In genomic region chr3:62632510-62633294, GRCh38 we compare ENCODE assay signal across 15 cellular contexts.
A peak's percentile ranks its signal among the peaks of the same experiment; 100 is the strongest.
DNase-seq lines count a peak whose midpoint lies in the region; ATAC-seq, FAIRE-seq and TF ChIP-seq lines count a peak whose summit lies in the region.
"Had no signal": no experiment of that assay in that cellular context is flagged by ENCODE, and none has a peak within 500 bp of the region (broad histone marks: within the 10 kb centered on the region; RNA-seq: fewer than 3 reads in every experiment).

No MANE protein-coding gene starts in this region.

- H3K18ac ChIP-seq in H1 (ENCODE audit: extremely low read depth, low read length), result no peak overlapping the region

- no peak overlapping the region for H3K4me3 ChIP-seq in Karpas-422 (ENCODE audit: low read length)
- no peak overlapping the region for H3K4me3 ChIP-seq in H1 (ENCODE audit: extremely low read depth in 1 of 4, insufficient read depth in 2 of 4, low read depth in 3 of 4, low read length in 4 of 4)
- H3K4me3 ChIP-seq: colonic mucosa, SK-N-MC, upper lobe of left lung had no signal

- peak overlapping the region; percentile 0 for H3K4me2 ChIP-seq in Karpas-422 (ENCODE audit: low read depth, low read length, poor library complexity, severe bottlenecking)
- no peak overlapping the region for H3K4me2 ChIP-seq in H1 (ENCODE audit: insufficient read depth in 1 of 2, low read depth in 2 of 2, low read length in 2 of 2)

- no peaks in the 10 kb centered on the region for H3K27me3 Mint-ChIP-seq in MCF 10A (ENCODE audit: insufficient read depth, unreplicated experiment)
- H3K27me3 Mint-ChIP-seq in stimulated activated memory B cell treated with anti-CD40 and anti-IgM and Interleukin-4, amounts not matched to agents 10 μg/mL and 1 μg/mL and 100 μg/mL, for 72 hours, result no peaks in the 10 kb centered on the region

- H4K5ac ChIP-seq in H1 (ENCODE audit: insufficient read length, low read depth, low read length), result no peak overlapping the region

- H4K8ac ChIP-seq in H1 (ENCODE audit: extremely low read depth, insufficient read depth, low read length), result no peak overlapping the region

- ATAC-seq in stimulated activated memory B cell treated with anti-CD40 and anti-IgM and Interleukin-4, amounts not matched to agents 10 μg/mL and 1 μg/mL and 100 μg/mL, for 72 hours, result peak; percentile 28
- ATAC-seq in GM19324 (IDR thresholded peaks at IDR 0.05; ENCODE audit: low FRiP score, unreplicated experiment), result no peak
- ATAC-seq in GM19035 (IDR thresholded peaks at IDR 0.05; ENCODE audit: unreplicated experiment), result no peak

- BruUV-seq in MCF 10A (replicated peaks; lab: Mats Ljungman, UMichigan), result no TSS peak

- no peaks in the 10 kb centered on the region for H3K79me1 ChIP-seq in H1 (ENCODE audit: low read depth, low read length)

- no peaks in the 10 kb centered on the region for H3K9me2 ChIP-seq in Karpas-422 (replicated peaks; ENCODE audit: insufficient read depth, low read length)

- no peak overlapping the region for H2BK12ac ChIP-seq in H1 (ENCODE audit: low read depth, low read length)

- TF ChIP-seq EP300 in H1 (IDR thresholded peaks at IDR 0.05; ENCODE audit: borderline replicate concordance in 1 of 2, low read depth in 2 of 2, low read length in 2 of 2), result no peak

- H2BK5ac ChIP-seq in H1 (ENCODE audit: low read depth, low read length), result no peak overlapping the region

- no peak overlapping the region for H2AFZ ChIP-seq in Karpas-422 (ENCODE audit: low read length)
- H2AFZ ChIP-seq in H1 (ENCODE audit: low read length), result no peak overlapping the region

- no peaks in the 10 kb centered on the region for H4K20me1 ChIP-seq in Karpas-422 (ENCODE audit: insufficient read depth, low read depth, low read length)
- no peaks in the 10 kb centered on the region for H4K20me1 ChIP-seq in H1 (replicated peaks in 1 of 2; ENCODE audit: control insufficient read depth in 1 of 2, insufficient read depth in 2 of 2, low read length in 2 of 2)

- TF ChIP-seq POLR2A in H1 (IDR thresholded peaks at IDR 0.05; ENCODE audit: control extremely low read depth in 1 of 2, low read depth in 2 of 2, low read length in 2 of 2), result no peak

- TF ChIP-seq CTCF in MCF 10A (IDR thresholded peaks at IDR 0.05; ENCODE audit: unreplicated experiment) (no peak), H1 (IDR thresholded peaks at IDR 0.05; ENCODE audit: control extremely low read depth in 1 of 3, insufficient read depth in 1 of 3, low read depth in 1 of 3, low read length in 3 of 3) (peak in 2 of 3 experiments; percentile 42 to 59; a peak in 3 of 4 replicates)

- no peak overlapping the region for H2BK20ac ChIP-seq in H1 (ENCODE audit: low read length)

- no peak overlapping the region for H3K4me3 Mint-ChIP-seq in MCF 10A (ENCODE audit: unreplicated experiment)
- no peak overlapping the region for H3K4me3 Mint-ChIP-seq in stimulated activated memory B cell treated with anti-CD40 and anti-IgM and Interleukin-4, amounts not matched to agents 10 μg/mL and 1 μg/mL and 100 μg/mL, for 72 hours
- H3K4me3 Mint-ChIP-seq: activated naive CD8-positive, alpha-beta T cell treated with anti-CD3 and anti-CD28 coated beads, Interleukin-2, amount 10 ng/mL, durations not matched to agents 7 days and 5 days had no signal

- no peaks in the 10 kb centered on the region for H3K4me1 Mint-ChIP-seq in MCF 10A (ENCODE audit: insufficient read depth, unreplicated experiment)
- H3K4me1 Mint-ChIP-seq in stimulated activated memory B cell treated with anti-CD40 and anti-IgM and Interleukin-4, amounts not matched to agents 10 μg/mL and 1 μg/mL and 100 μg/mL, for 72 hours, result no peaks in the 10 kb centered on the region
- H3K4me1 Mint-ChIP-seq: activated naive CD8-positive, alpha-beta T cell treated with anti-CD3 and anti-CD28 coated beads, Interleukin-2, amount 10 ng/mL, durations not matched to agents 7 days and 5 days had no signal

- in situ Hi-C loops in T47D (cut with HindIII; ENCODE audit: low pct_unique_long_range_greater_than_20kb, low sequenced_read_pairs), result no loop called here

- H3K27ac ChIP-seq in Karpas-422 (ENCODE audit: low read length) (no peak overlapping the region), H1 (ENCODE audit: low read depth, low read length) (no peak overlapping the region)
- H3K27ac ChIP-seq: colonic mucosa, SK-N-MC, upper lobe of left lung had no signal

- H2AK5ac ChIP-seq in H1 (ENCODE audit: low read depth, low read length), result no peak overlapping the region

- H3K36me3 Mint-ChIP-seq in MCF 10A (ENCODE audit: insufficient read depth, unreplicated experiment), result no peaks in the 10 kb centered on the region
- no peaks in the 10 kb centered on the region for H3K36me3 Mint-ChIP-seq in stimulated activated memory B cell treated with anti-CD40 and anti-IgM and Interleukin-4, amounts not matched to agents 10 μg/mL and 1 μg/mL and 100 μg/mL, for 72 hours
- H3K36me3 Mint-ChIP-seq: activated naive CD8-positive, alpha-beta T cell treated with anti-CD3 and anti-CD28 coated beads, Interleukin-2, amount 10 ng/mL, durations not matched to agents 7 days and 5 days had no signal

- H3K23me2 ChIP-seq in H1 (ENCODE audit: low read depth, low read length), result no peaks in the 10 kb centered on the region; the same call in 1 of the 2 replicates

- H3K9ac ChIP-seq in Karpas-422 (ENCODE audit: low read length) (no peak overlapping the region), H1 (replicated peaks in 1 of 4; ENCODE audit: extremely low read depth in 1 of 4, low read depth in 3 of 4, low read length in 3 of 4) (no peak overlapping the region)

- no peaks in the 10 kb centered on the region for H3K27me3 ChIP-seq in Karpas-422 (ENCODE audit: low read length)
- no peaks in the 10 kb centered on the region for H3K27me3 ChIP-seq in H1 (replicated peaks in 1 of 4; ENCODE audit: control insufficient read depth in 3 of 4, extremely low read depth in 1 of 4, insufficient read depth in 3 of 4, low read length in 3 of 4)
- H3K27me3 ChIP-seq: colonic mucosa, upper lobe of left lung had no signal

- CTCF ChIA-PET in MCF 10A (lab: Yijun Ruan, JAX), result interaction anchor here (1.1 to 2.2 kb wide), 3 partner anchors 10 to 600 kb away, joined by 4 to 11 read pairs (median 4); no protein-coding TSS in a partner anchor
- CTCF ChIA-PET in H1 (lab: Charles Lee; ENCODE audit: partially characterized antibody), result interaction anchor here (0.5 to 3.3 kb wide), 5 partner anchors 10 to 658 kb away, joined by 3 to 14 read pairs (median 3); no protein-coding TSS in a partner anchor

- intact Hi-C loops in MCF 10A (cut with micrococcal nuclease), result loop anchor here (10.0 kb wide), 1 partner anchor 298 kb away; no protein-coding TSS in a partner anchor

- H3K23ac ChIP-seq in H1 (ENCODE audit: insufficient read length), result no peak overlapping the region

- TF ChIP-seq RAD21 in H1 (IDR thresholded peaks at IDR 0.05 in 1 of 2, conservative IDR thresholded peaks at IDR 0.05 in 1 of 2; ENCODE audit: low read depth in 2 of 2, low read length in 2 of 2), result peak; percentile 35 to 42

- no peak overlapping the region for H4K91ac ChIP-seq in H1 (replicated peaks; ENCODE audit: insufficient read length, low read length)

- WGBS in H1 (ENCODE audit: extremely low coverage in 1 of 2, insufficient coverage in 1 of 2, insufficient read length in 1 of 2, insufficient replicate concordance in 2 of 2, low coverage in 1 of 2, low lambda C conversion rate in 2 of 2, missing lambda C conversion rate in 1 of 2), 2 experiments, result 89% methylated on average over 11 of the region's 11 CpGs; no CpG with 5 or more reads in 1 of the 2 experiments

- no peak overlapping the region for H3K56ac ChIP-seq in H1 (replicated peaks; ENCODE audit: insufficient read length, low read depth, low read length)

- 0 out of 2 replicates have a peak overlapping the region, but pooled peaks have one; percentile 62 for H2BK15ac ChIP-seq in H1 (ENCODE audit: low read length)

- no peak overlapping the region for H3K4ac ChIP-seq in H1 (replicated peaks; ENCODE audit: insufficient read length, low read depth, low read length)

- DNase-seq in T47D (ENCODE audit: low read depth in 1 of 2, low spot score in 1 of 2) (peak; percentile 3 to 4), MCF 10A (ENCODE audit: unreplicated experiment) (no peak), Karpas-422 (no peak), H1 (ENCODE audit: low read depth in 1 of 2, low spot score in 2 of 2) (no peak), NCI-H146 (lab: John Stamatoyannopoulos, UW) (no peak)
- DNase-seq: activated naive CD8-positive, alpha-beta T cell treated with anti-CD3 and anti-CD28 coated beads, Interleukin-2, amount 10 ng/mL, durations not matched to agents 7 days and 5 days; AML-193; colonic mucosa; NCI-H1436; NCI-H526 treated with DMSO at 0.1 percent for 48 hours; upper lobe of left lung had no signal

- no peak for FAIRE-seq in H1 (lab: Jason Lieb, UNC)

- no peaks in the 10 kb centered on the region for H3K9me3 Mint-ChIP-seq in MCF 10A (ENCODE audit: unreplicated experiment)
- no peaks in the 10 kb centered on the region for H3K9me3 Mint-ChIP-seq in stimulated activated memory B cell treated with anti-CD40 and anti-IgM and Interleukin-4, amounts not matched to agents 10 μg/mL and 1 μg/mL and 100 μg/mL, for 72 hours
- H3K9me3 Mint-ChIP-seq: activated naive CD8-positive, alpha-beta T cell treated with anti-CD3 and anti-CD28 coated beads, Interleukin-2, amount 10 ng/mL, durations not matched to agents 7 days and 5 days had no signal

- no peak overlapping the region for H2BK120ac ChIP-seq in H1 (replicated peaks; ENCODE audit: low read depth, low read length)

- H3K14ac ChIP-seq in H1 (ENCODE audit: insufficient read length), result no peak overlapping the region

- POLR2A ChIA-PET in MCF 10A (lab: Yijun Ruan, JAX) (interaction anchor here (1.2 kb wide), 1 partner anchor 18 kb away, joined by 3 read pairs; no protein-coding TSS in a partner anchor), H1 (lab: Charles Lee; ENCODE audit: partially characterized antibody) (no interaction called here)

- H3K27ac Mint-ChIP-seq in MCF 10A (ENCODE audit: low read depth, unreplicated experiment), result no peak overlapping the region
- H3K27ac Mint-ChIP-seq in stimulated activated memory B cell treated with anti-CD40 and anti-IgM and Interleukin-4, amounts not matched to agents 10 μg/mL and 1 μg/mL and 100 μg/mL, for 72 hours, result no peak overlapping the region
- H3K27ac Mint-ChIP-seq: activated naive CD8-positive, alpha-beta T cell treated with anti-CD3 and anti-CD28 coated beads, Interleukin-2, amount 10 ng/mL, durations not matched to agents 7 days and 5 days had no signal

- H3K9me3 ChIP-seq in Karpas-422 (ENCODE audit: low read length) (no peaks in the 10 kb centered on the region), H1 (ENCODE audit: insufficient read depth in 2 of 2, low read depth in 1 of 2, low read length in 1 of 2) (no peaks in the 10 kb centered on the region)
- H3K9me3 ChIP-seq: colonic mucosa, upper lobe of left lung had no signal

- peaks cover 61% of the 10 kb centered on the region for H3K4me1 ChIP-seq in Karpas-422 (ENCODE audit: low read length)
- H3K4me1 ChIP-seq in H1 (replicated peaks in 1 of 4; ENCODE audit: control insufficient read depth in 3 of 4, insufficient read depth in 4 of 4, low read length in 3 of 4), result peaks cover 0 to 3% (median 0%) of the 10 kb centered on the region in 4 experiments; a peak in 1 of 7 replicates
- H3K4me1 ChIP-seq: colonic mucosa, upper lobe of left lung had no signal

- H3K79me2 ChIP-seq in Karpas-422 (ENCODE audit: low read length), result no peaks in the 10 kb centered on the region
- H3K79me2 ChIP-seq in H1 (ENCODE audit: control insufficient read depth in 1 of 2, insufficient read depth in 2 of 2, low read length in 2 of 2), result no peaks in the 10 kb centered on the region

- H3K36me3 ChIP-seq in Karpas-422 (ENCODE audit: insufficient read depth, low read length), result no peaks in the 10 kb centered on the region
- H3K36me3 ChIP-seq in H1 (ENCODE audit: control insufficient read depth in 2 of 4, insufficient read depth in 4 of 4, low read length in 3 of 4), result no peaks in the 10 kb centered on the region
- H3K36me3 ChIP-seq: colonic mucosa, upper lobe of left lung had no signal

Comparison
In these comparisons a context has a peak if more than half of its experiments do, and no peak if none do; other contexts are left out.
1. DNase-seq: peak in T47D (2 of 2); none in MCF 10A (single experiment), Karpas-422 (single experiment), H1 (0 of 2) and NCI-H146 (single experiment).